16 cellular contexts compared by ENCODE assay signal in genomic region chr5:73374520-73375235, GRCh38.
A peak's percentile ranks its signal among the peaks of the same experiment; 100 is the strongest.
DNase-seq lines count a peak whose midpoint lies in the region; ATAC-seq lines count a peak whose summit lies in the region.
"Had no signal": no experiment of that assay in that cellular context is flagged by ENCODE, and none has a peak within 500 bp of the region (broad histone marks: within the 10 kb centered on the region; RNA-seq: fewer than 3 reads in every experiment).

No MANE protein-coding gene starts in this region.

- DNase-seq in 8988T (peak; percentile 40), HS-5 (ENCODE audit: low read depth) (peak; percentile 93), amniotic epithelial cell (ENCODE audit: low read depth) (peak; percentile 84), glomerular visceral epithelial cell (ENCODE audit: extremely low spot score) (peak; percentile 63), COR-L47 (lab: John Stamatoyannopoulos, UW) (no peak)
- no peak for DNase-seq in activated CD8-positive, alpha-beta memory T cell treated with anti-CD3 and anti-CD28 coated beads, Interleukin-2, amount 50 U/mL, for 4 hours
- DNase-seq: activated CD4-positive, alpha-beta T cell treated with anti-CD3 and anti-CD28 coated beads, Interleukin-2, amount 50 U/mL, for 4 hours; head of caudate nucleus; left ventricle myocardium superior; NCI-H2081 treated with DMSO at 0.1 percent for 48 hours; nephron progenitor cell; SIG-M5; sigmoid colon; stimulated activated naive CD8-positive, alpha-beta T cell treated with anti-CD3 and anti-CD28 coated beads, Interleukin-15, amount 100 ng/mL, for 72 hours had no signal

- ATAC-seq in GM21528 (IDR thresholded peaks at IDR 0.05; ENCODE audit: low FRiP score, unreplicated experiment), result no peak
- no peak for ATAC-seq in HG02759 (IDR thresholded peaks at IDR 0.05; ENCODE audit: unreplicated experiment)
- ATAC-seq: left ventricle myocardium superior; stimulated activated naive CD8-positive, alpha-beta T cell treated with anti-CD3 and anti-CD28 coated beads, Interleukin-15, amount 100 ng/mL, for 72 hours had no signal

Comparison
In these comparisons a context has a peak if more than half of its experiments do, and no peak if none do; other contexts are left out.
1. DNase-seq: peak in 8988T (single experiment), HS-5 (single experiment), amniotic epithelial cell (single experiment) and glomerular visceral epithelial cell (single experiment); none in activated CD8-positive, alpha-beta memory T cell treated with anti-CD3 and anti-CD28 coated beads, Interleukin-2, amount 50 U/mL, for 4 hours (single experiment) and COR-L47 (single experiment).